ENCODE assay signal across 1 cellular context in the genomic region with DNA sequence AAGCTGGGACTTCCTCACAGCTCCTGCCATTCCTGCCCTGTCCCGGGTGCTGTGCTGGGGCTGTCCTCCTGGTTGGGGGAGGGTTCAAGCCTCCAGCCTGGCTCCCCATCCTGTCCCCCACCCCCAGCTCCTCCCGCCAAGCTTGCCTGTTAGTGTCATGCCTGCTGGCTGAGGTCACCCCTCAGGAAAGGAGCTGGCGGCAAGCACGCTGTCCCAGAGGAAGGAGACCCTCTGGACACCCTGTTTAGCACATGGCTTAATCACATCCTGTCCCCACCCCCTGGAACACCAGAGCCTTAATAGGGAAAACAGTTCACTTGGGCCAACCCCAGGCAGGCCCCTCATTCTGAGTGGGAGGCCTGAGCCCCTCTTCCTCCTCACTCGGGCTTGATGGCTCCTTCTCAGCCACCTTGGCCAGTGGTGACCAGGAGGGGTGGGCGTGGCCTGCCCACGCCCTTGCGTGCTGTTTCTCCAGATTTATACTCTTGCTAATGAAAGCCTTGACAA.
A peak's percentile ranks its signal among the peaks of the same experiment; 100 is the strongest.
TF ChIP-seq lines count a peak whose summit lies in the region.

No MANE protein-coding gene starts in this region.

TF ChIP-seq in HEK293, 187 proteins besides CTCF, POLR2A, EP300 and RAD21 (continued from another document and continues in another):
- TF ChIP-seq ZNF488 (tag by site-specific recombination; IDR thresholded peaks at IDR 0.05) (no peak), ZNF791 (tag by site-specific recombination; IDR thresholded peaks at IDR 0.05) (no peak), ZNF596 (tag by site-specific recombination; IDR thresholded peaks at IDR 0.05) (no peak), ZNF37A (tag by site-specific recombination; IDR thresholded peaks at IDR 0.05) (no peak), ZBTB6 (tag by site-specific recombination; IDR thresholded peaks at IDR 0.05) (no peak), ZNF549 (tag by site-specific recombination; IDR thresholded peaks at IDR 0.05) (no peak), ZNF423 (tag by site-specific recombination; IDR thresholded peaks at IDR 0.05) (no peak), ZNF132 (tag by site-specific recombination; IDR thresholded peaks at IDR 0.05; ENCODE audit: borderline replicate concordance) (no peak), ZNF350 (tag by site-specific recombination; IDR thresholded peaks at IDR 0.05) (no peak), ZNF629 (tag by site-specific recombination; IDR thresholded peaks at IDR 0.05) (no peak), ZNF266 (tag by site-specific recombination; IDR thresholded peaks at IDR 0.05; ENCODE audit: low read depth) (no peak), ZNF830 (tag by site-specific recombination; IDR thresholded peaks at IDR 0.05; ENCODE audit: low read depth) (no peak), ZBTB11 (tag by site-specific recombination; conservative IDR thresholded peaks at IDR 0.05; ENCODE audit: low read depth) (no peak), AEBP2 (tag by site-specific recombination; IDR thresholded peaks at IDR 0.05; ENCODE audit: borderline replicate concordance) (no peak), GLIS1 (tag by site-specific recombination; IDR thresholded peaks at IDR 0.05) (peak; percentile 30; the same call in 1 of the 2 replicates), OVOL3 (tag by site-specific recombination; IDR thresholded peaks at IDR 0.05) (no peak), ZNF221 (tag by site-specific recombination; IDR thresholded peaks at IDR 0.05; ENCODE audit: borderline replicate concordance) (no peak), ZNF366 (tag by site-specific recombination; conservative IDR thresholded peaks at IDR 0.05) (no peak), ZNF660 (tag by site-specific recombination; IDR thresholded peaks at IDR 0.05) (no peak), ZNF747 (tag by site-specific recombination; IDR thresholded peaks at IDR 0.05) (no peak), KLF16 (tag by site-specific recombination; IDR thresholded peaks at IDR 0.05) (no peak), MYNN (tag by site-specific recombination; IDR thresholded peaks at IDR 0.05; ENCODE audit: borderline replicate concordance) (no peak), ZNF202 (tag by site-specific recombination; IDR thresholded peaks at IDR 0.05; ENCODE audit: borderline replicate concordance) (no peak), ZNF501 (tag by site-specific recombination; IDR thresholded peaks at IDR 0.05) (no peak), GLIS2 (tag by site-specific recombination; IDR thresholded peaks at IDR 0.05) (peak; percentile 48), ZNF16 (tag by site-specific recombination; IDR thresholded peaks at IDR 0.05; ENCODE audit: low read depth) (no peak), ZNF223 (tag by site-specific recombination; IDR thresholded peaks at IDR 0.05) (no peak), SP2 (tag by site-specific recombination; IDR thresholded peaks at IDR 0.05) (peak; percentile 42)
- TF ChIP-seq, protein P1, sequence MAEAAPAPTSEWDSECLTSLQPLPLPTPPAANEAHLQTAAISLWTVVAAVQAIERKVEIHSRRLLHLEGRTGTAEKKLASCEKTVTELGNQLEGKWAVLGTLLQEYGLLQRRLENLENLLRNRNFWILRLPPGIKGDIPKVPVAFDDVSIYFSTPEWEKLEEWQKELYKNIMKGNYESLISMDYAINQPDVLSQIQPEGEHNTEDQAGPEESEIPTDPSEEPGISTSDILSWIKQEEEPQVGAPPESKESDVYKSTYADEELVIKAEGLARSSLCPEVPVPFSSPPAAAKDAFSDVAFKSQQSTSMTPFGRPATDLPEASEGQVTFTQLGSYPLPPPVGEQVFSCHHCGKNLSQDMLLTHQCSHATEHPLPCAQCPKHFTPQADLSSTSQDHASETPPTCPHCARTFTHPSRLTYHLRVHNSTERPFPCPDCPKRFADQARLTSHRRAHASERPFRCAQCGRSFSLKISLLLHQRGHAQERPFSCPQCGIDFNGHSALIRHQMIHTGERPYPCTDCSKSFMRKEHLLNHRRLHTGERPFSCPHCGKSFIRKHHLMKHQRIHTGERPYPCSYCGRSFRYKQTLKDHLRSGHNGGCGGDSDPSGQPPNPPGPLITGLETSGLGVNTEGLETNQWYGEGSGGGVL (tag by site-specific recombination; IDR thresholded peaks at IDR 0.05): peak; percentile 63
- TF ChIP-seq, protein P2, sequence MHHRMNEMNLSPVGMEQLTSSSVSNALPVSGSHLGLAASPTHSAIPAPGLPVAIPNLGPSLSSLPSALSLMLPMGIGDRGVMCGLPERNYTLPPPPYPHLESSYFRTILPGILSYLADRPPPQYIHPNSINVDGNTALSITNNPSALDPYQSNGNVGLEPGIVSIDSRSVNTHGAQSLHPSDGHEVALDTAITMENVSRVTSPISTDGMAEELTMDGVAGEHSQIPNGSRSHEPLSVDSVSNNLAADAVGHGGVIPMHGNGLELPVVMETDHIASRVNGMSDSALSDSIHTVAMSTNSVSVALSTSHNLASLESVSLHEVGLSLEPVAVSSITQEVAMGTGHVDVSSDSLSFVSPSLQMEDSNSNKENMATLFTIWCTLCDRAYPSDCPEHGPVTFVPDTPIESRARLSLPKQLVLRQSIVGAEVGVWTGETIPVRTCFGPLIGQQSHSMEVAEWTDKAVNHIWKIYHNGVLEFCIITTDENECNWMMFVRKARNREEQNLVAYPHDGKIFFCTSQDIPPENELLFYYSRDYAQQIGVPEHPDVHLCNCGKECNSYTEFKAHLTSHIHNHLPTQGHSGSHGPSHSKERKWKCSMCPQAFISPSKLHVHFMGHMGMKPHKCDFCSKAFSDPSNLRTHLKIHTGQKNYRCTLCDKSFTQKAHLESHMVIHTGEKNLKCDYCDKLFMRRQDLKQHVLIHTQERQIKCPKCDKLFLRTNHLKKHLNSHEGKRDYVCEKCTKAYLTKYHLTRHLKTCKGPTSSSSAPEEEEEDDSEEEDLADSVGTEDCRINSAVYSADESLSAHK (tag by site-specific recombination; IDR thresholded peaks at IDR 0.05): no peak
- TF ChIP-seq, protein P3, sequence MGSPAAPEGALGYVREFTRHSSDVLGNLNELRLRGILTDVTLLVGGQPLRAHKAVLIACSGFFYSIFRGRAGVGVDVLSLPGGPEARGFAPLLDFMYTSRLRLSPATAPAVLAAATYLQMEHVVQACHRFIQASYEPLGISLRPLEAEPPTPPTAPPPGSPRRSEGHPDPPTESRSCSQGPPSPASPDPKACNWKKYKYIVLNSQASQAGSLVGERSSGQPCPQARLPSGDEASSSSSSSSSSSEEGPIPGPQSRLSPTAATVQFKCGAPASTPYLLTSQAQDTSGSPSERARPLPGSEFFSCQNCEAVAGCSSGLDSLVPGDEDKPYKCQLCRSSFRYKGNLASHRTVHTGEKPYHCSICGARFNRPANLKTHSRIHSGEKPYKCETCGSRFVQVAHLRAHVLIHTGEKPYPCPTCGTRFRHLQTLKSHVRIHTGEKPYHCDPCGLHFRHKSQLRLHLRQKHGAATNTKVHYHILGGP (tag by site-specific recombination; IDR thresholded peaks at IDR 0.05): no peak
- TF ChIP-seq, protein P4, sequence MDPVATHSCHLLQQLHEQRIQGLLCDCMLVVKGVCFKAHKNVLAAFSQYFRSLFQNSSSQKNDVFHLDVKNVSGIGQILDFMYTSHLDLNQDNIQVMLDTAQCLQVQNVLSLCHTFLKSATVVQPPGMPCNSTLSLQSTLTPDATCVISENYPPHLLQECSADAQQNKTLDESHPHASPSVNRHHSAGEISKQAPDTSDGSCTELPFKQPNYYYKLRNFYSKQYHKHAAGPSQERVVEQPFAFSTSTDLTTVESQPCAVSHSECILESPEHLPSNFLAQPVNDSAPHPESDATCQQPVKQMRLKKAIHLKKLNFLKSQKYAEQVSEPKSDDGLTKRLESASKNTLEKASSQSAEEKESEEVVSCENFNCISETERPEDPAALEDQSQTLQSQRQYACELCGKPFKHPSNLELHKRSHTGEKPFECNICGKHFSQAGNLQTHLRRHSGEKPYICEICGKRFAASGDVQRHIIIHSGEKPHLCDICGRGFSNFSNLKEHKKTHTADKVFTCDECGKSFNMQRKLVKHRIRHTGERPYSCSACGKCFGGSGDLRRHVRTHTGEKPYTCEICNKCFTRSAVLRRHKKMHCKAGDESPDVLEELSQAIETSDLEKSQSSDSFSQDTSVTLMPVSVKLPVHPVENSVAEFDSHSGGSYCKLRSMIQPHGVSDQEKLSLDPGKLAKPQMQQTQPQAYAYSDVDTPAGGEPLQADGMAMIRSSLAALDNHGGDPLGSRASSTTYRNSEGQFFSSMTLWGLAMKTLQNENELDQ (tag by site-specific recombination; IDR thresholded peaks at IDR 0.05; ENCODE audit: low read depth): no peak
- TF ChIP-seq, protein P5, sequence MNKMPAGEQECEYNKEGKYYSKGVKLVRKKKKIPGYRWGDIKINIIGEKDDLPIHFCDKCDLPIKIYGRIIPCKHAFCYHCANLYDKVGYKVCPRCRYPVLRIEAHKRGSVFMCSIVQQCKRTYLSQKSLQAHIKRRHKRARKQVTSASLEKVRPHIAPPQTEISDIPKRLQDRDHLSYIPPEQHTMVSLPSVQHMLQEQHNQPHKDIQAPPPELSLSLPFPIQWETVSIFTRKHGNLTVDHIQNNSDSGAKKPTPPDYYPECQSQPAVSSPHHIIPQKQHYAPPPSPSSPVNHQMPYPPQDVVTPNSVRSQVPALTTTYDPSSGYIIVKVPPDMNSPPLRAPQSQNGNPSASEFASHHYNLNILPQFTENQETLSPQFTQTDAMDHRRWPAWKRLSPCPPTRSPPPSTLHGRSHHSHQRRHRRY (tag by site-specific recombination; IDR thresholded peaks at IDR 0.05): no peak
- TF ChIP-seq, protein P6, sequence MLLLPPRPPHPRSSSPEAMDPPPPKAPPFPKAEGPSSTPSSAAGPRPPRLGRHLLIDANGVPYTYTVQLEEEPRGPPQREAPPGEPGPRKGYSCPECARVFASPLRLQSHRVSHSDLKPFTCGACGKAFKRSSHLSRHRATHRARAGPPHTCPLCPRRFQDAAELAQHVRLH (tag by site-specific recombination; IDR thresholded peaks at IDR 0.05): no peak
- TF ChIP-seq, protein P7, sequence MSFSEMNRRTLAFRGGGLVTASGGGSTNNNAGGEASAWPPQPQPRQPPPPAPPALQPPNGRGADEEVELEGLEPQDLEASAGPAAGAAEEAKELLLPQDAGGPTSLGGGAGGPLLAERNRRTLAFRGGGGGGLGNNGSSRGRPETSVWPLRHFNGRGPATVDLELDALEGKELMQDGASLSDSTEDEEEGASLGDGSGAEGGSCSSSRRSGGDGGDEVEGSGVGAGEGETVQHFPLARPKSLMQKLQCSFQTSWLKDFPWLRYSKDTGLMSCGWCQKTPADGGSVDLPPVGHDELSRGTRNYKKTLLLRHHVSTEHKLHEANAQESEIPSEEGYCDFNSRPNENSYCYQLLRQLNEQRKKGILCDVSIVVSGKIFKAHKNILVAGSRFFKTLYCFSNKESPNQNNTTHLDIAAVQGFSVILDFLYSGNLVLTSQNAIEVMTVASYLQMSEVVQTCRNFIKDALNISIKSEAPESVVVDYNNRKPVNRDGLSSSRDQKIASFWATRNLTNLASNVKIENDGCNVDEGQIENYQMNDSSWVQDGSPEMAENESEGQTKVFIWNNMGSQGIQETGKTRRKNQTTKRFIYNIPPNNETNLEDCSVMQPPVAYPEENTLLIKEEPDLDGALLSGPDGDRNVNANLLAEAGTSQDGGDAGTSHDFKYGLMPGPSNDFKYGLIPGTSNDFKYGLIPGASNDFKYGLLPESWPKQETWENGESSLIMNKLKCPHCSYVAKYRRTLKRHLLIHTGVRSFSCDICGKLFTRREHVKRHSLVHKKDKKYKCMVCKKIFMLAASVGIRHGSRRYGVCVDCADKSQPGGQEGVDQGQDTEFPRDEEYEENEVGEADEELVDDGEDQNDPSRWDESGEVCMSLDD (tag by site-specific recombination; IDR thresholded peaks at IDR 0.05): no peak
